ENCODE assay signal across 1 cellular context in the genomic region with DNA sequence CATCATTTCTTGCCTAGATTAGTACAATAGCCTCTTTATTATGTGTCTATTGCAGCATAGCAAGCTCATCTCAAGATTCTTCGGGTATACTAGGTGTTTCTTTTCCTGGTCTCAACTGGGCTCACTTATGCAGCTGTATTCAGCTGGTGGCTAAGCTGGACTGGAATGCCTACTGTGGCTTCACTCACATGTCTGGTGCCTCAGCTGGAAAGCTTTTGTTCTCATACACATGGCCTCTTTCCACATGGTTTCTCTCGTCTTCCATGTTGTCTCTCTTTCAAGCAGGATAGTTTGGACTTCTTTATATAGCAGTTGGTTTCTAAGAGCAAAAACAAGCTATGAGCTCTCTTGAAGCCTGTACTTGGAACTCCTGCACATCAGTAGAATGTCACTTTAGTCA.
TF ChIP-seq lines count a peak whose summit lies in the region.

No MANE protein-coding gene starts in this region.

TF ChIP-seq in IMR-90, 13 proteins besides CTCF, POLR2A, EP300 and RAD21:
- no peak for TF ChIP-seq USF2 (IDR thresholded peaks at IDR 0.05; ENCODE audit: low read depth, low read length)
- TF ChIP-seq ELK1 (IDR thresholded peaks at IDR 0.05; ENCODE audit: borderline replicate concordance, low read depth, low read length) = no peak
- no peak for TF ChIP-seq MAFK (IDR thresholded peaks at IDR 0.05; ENCODE audit: low read depth, low read length)
- no peak for TF ChIP-seq SMC3 (IDR thresholded peaks at IDR 0.05; ENCODE audit: low read depth, low read length)
- TF ChIP-seq CHD1 (IDR thresholded peaks at IDR 0.05; ENCODE audit: low read depth, low read length) = no peak
- no peak for TF ChIP-seq BHLHE40 (IDR thresholded peaks at IDR 0.05; ENCODE audit: low read depth, low read length)
- TF ChIP-seq FOS (IDR thresholded peaks at IDR 0.05; ENCODE audit: low read depth, low read length) = no peak
- no peak for TF ChIP-seq MAZ (IDR thresholded peaks at IDR 0.05; ENCODE audit: borderline replicate concordance, low read depth, low read length)
- no peak for TF ChIP-seq RFX5 (IDR thresholded peaks at IDR 0.05; ENCODE audit: low read depth, low read length)
- no peak for TF ChIP-seq RCOR1 (IDR thresholded peaks at IDR 0.05; ENCODE audit: insufficient replicate concordance, low read length)
- TF ChIP-seq CEBPB (IDR thresholded peaks at IDR 0.05; ENCODE audit: low read depth, low read length) = no peak
- TF ChIP-seq NFE2L2 (IDR thresholded peaks at IDR 0.05; ENCODE audit: low read depth, low read length) = no peak
- no peak for TF ChIP-seq MXI1 (IDR thresholded peaks at IDR 0.05; ENCODE audit: borderline replicate concordance, low read depth, low read length)
